18 cellular contexts compared by ENCODE assay signal in genomic region chr6:82832811-82833210, GRCh38.
DNase-seq lines count a peak whose midpoint lies in the region; ATAC-seq and TF ChIP-seq lines count a peak whose summit lies in the region.
"Had no signal": no experiment of that assay in that cellular context is flagged by ENCODE, and none has a peak within 500 bp of the region (broad histone marks: within the 10 kb centered on the region; RNA-seq: fewer than 3 reads in every experiment).

No MANE protein-coding gene starts in this region.

- H3K36me3 Mint-ChIP-seq in MCF 10A (ENCODE audit: insufficient read depth, unreplicated experiment) (no peaks in the 10 kb centered on the region), WTC11 (no peaks in the 10 kb centered on the region)
- H3K36me3 Mint-ChIP-seq: CD8-positive, alpha-beta T cell had no signal

- H3K4me3 ChIP-seq in mammary epithelial cell (replicated peaks in 1 of 3; ENCODE audit: insufficient read depth in 1 of 3, low read depth in 2 of 3, low read length in 3 of 3): no peak overlapping the region
- H3K4me3 ChIP-seq: BLaER1 treated with 17β-estradiol and CSF1 and Interleukin-3, amounts not matched to agents 10 nM and 100 nM; GM12878; GM23248; HAP-1 had no signal

- peaks cover 7% of the 10 kb centered on the region for H3K9me3 Mint-ChIP-seq in MCF 10A (ENCODE audit: unreplicated experiment)
- no peaks in the 10 kb centered on the region for H3K9me3 Mint-ChIP-seq in WTC11
- H3K9me3 Mint-ChIP-seq: CD8-positive, alpha-beta T cell had no signal

- BruUV-seq in mammary epithelial cell (replicated peaks; lab: Mats Ljungman, UMichigan): no TSS peak
- BruUV-seq in MCF 10A (replicated peaks; lab: Mats Ljungman, UMichigan): no TSS peak

- intact Hi-C loops in mammary epithelial cell (cut with micrococcal nuclease): no loop called here
- intact Hi-C loops in MCF 10A (cut with micrococcal nuclease): no loop called here

- H4K20me1 ChIP-seq in mammary epithelial cell (ENCODE audit: insufficient read depth, low read length): no peaks in the 10 kb centered on the region
- H4K20me1 ChIP-seq: BLaER1 treated with 17β-estradiol and CSF1 and Interleukin-3, amounts not matched to agents 10 nM and 100 nM had no signal

- no peaks in the 10 kb centered on the region for H3K36me3 ChIP-seq in mammary epithelial cell (ENCODE audit: insufficient read depth, low read length)
- H3K36me3 ChIP-seq: BLaER1 treated with 17β-estradiol and CSF1 and Interleukin-3, amounts not matched to agents 10 nM and 100 nM; HAP-1 had no signal

- ATAC-seq in WTC11: no peak
- peak; percentile 89 for ATAC-seq in esophagus mucosa
- ATAC-seq: CD8-positive, alpha-beta T cell; GM12878; HepG2 had no signal

- H2AFZ ChIP-seq in mammary epithelial cell (ENCODE audit: low read depth, low read length): no peak overlapping the region
- H2AFZ ChIP-seq: GM23248 had no signal

- DNase-seq in mammary epithelial cell (peak; percentile 8), MCF 10A (ENCODE audit: unreplicated experiment) (no peak), WTC11 (ENCODE audit: low spot score) (no peak), T1000 (lab: John Stamatoyannopoulos, UW) (no peak), HuH-7.5 (ENCODE audit: low spot score) (no peak)
- DNase-seq in activated CD4-positive, alpha-beta T cell treated with anti-CD3 and anti-CD28 coated beads for 4 hours: no peak
- DNase-seq: CD8-positive, alpha-beta T cell; DMS 273 treated with DMSO at 0.1 percent for 48 hours; DMS53; DND-41; EL; GM23248 had no signal

- no peaks in the 10 kb centered on the region for H3K27me3 Mint-ChIP-seq in MCF 10A (ENCODE audit: insufficient read depth, unreplicated experiment)
- H3K27me3 Mint-ChIP-seq in WTC11 (ENCODE audit: low read depth): peaks cover under 1% of the 10 kb centered on the region; the same call in 1 of the 2 replicates
- H3K27me3 Mint-ChIP-seq: B cell had no signal

- H3K27ac ChIP-seq in mammary epithelial cell (ENCODE audit: insufficient read depth, low read depth, low read length): no peak overlapping the region
- H3K27ac ChIP-seq: BLaER1 treated with 17β-estradiol and CSF1 and Interleukin-3, amounts not matched to agents 10 nM and 100 nM; GM23248 had no signal

- H3K9me3 ChIP-seq in mammary epithelial cell (replicated peaks; ENCODE audit: insufficient read depth, low read length): no peaks in the 10 kb centered on the region
- H3K9me3 ChIP-seq: BLaER1 treated with 17β-estradiol and CSF1 and Interleukin-3, amounts not matched to agents 10 nM and 100 nM; HAP-1 had no signal

- no peaks in the 10 kb centered on the region for H3K79me2 ChIP-seq in mammary epithelial cell (ENCODE audit: insufficient read depth, low read length)

- no peak for TF ChIP-seq CTCF in mammary epithelial cell (conservative IDR thresholded peaks at IDR 0.05 in 1 of 2, IDR thresholded peaks at IDR 0.05 in 1 of 2; ENCODE audit: extremely low read depth in 1 of 2, insufficient read depth in 1 of 2, low read depth in 1 of 2, low read length in 2 of 2)
- no peak for TF ChIP-seq CTCF in MCF 10A (IDR thresholded peaks at IDR 0.05; ENCODE audit: unreplicated experiment)
- TF ChIP-seq CTCF in WTC11 (IDR thresholded peaks at IDR 0.05): no peak

- dilution Hi-C loops in mammary epithelial cell (cut with HindIII; ENCODE audit: low sequenced_read_pairs): no loop called here

- no peak overlapping the region for H3K9ac ChIP-seq in mammary epithelial cell (ENCODE audit: insufficient read depth, low read length)
- H3K9ac ChIP-seq: BLaER1 treated with 17β-estradiol and CSF1 and Interleukin-3, amounts not matched to agents 10 nM and 100 nM; GM23248 had no signal

- no peak overlapping the region for H3K4me2 ChIP-seq in mammary epithelial cell (ENCODE audit: insufficient read depth, low read depth, low read length)
- H3K4me2 ChIP-seq: BLaER1 treated with 17β-estradiol and CSF1 and Interleukin-3, amounts not matched to agents 10 nM and 100 nM had no signal

- WGBS in mammary epithelial cell (ENCODE audit: low coverage, missing lambda C conversion rate): 60% methylated on average over 3 of the region's 3 CpGs

- in situ Hi-C loops in mammary epithelial cell (cut with MboI; ENCODE audit: low sequenced_read_pairs in 2 of 2): no loop called here

- CTCF ChIA-PET in mammary epithelial cell (lab: Charles Lee; ENCODE audit: low non-redundant PET) (no interaction called here), MCF 10A (lab: Yijun Ruan, JAX) (interaction anchor here (0.8 kb wide), 1 partner anchor 181 kb away, joined by 3 read pairs; no protein-coding TSS in a partner anchor), WTC11 (lab: Charles Lee) (no interaction called here)

- H3K4me3 Mint-ChIP-seq in MCF 10A (ENCODE audit: unreplicated experiment) (no peak overlapping the region), WTC11 (no peak overlapping the region)
- H3K4me3 Mint-ChIP-seq: B cell; CD8-positive, alpha-beta T cell had no signal

- H3K27ac Mint-ChIP-seq in MCF 10A (ENCODE audit: low read depth, unreplicated experiment) (no peak overlapping the region), WTC11 (no peak overlapping the region)
- H3K27ac Mint-ChIP-seq: B cell; CD8-positive, alpha-beta T cell had no signal

- peaks cover 6% of the 10 kb centered on the region for H3K27me3 ChIP-seq in mammary epithelial cell (ENCODE audit: insufficient read depth, low read length)
- H3K27me3 ChIP-seq: BLaER1 treated with 17β-estradiol and CSF1 and Interleukin-3, amounts not matched to agents 10 nM and 100 nM had no signal

- POLR2A ChIA-PET in MCF 10A (lab: Yijun Ruan, JAX) (no interaction called here), WTC11 (lab: Charles Lee) (no interaction called here)

- H3K4me1 ChIP-seq in mammary epithelial cell (ENCODE audit: insufficient read depth, low read length): no peaks in the 10 kb centered on the region
- H3K4me1 ChIP-seq: BLaER1 treated with 17β-estradiol and CSF1 and Interleukin-3, amounts not matched to agents 10 nM and 100 nM; HAP-1 had no signal

- H3K4me1 Mint-ChIP-seq in MCF 10A (ENCODE audit: insufficient read depth, unreplicated experiment) (no peaks in the 10 kb centered on the region), WTC11 (peaks cover 7% of the 10 kb centered on the region)
- H3K4me1 Mint-ChIP-seq: B cell had no signal

TF ChIP-seq in WTC11, 78 proteins besides CTCF, POLR2A, EP300 and RAD21:
- TF ChIP-seq ZNF263 (CRISPR knock-in tag; IDR thresholded peaks at IDR 0.05; ENCODE audit: low read depth) (no peak), NFE2L1 (CRISPR knock-in tag; IDR thresholded peaks at IDR 0.05) (no peak), ZNF121 (CRISPR knock-in tag; IDR thresholded peaks at IDR 0.05) (no peak), HMGXB4 (CRISPR knock-in tag; IDR thresholded peaks at IDR 0.05) (no peak), PRDM15 (CRISPR knock-in tag; IDR thresholded peaks at IDR 0.05) (0 out of 2 replicates have a peak, but pooled peaks have one; percentile 25)
TF ChIP-seq in WTC11: peak in this region for 1.
